Comparison of ENCODE assay signal across 12 cellular contexts in genomic region chr6:110534731-110535164, GRCh38. TPM values are rescaled to one million over a fixed set of nuclear protein-coding genes. Genes with fewer than 3 reads are reported as not detected.
DNase-seq lines count a peak whose midpoint lies in the region; ATAC-seq lines count a peak whose summit lies in the region.
"Had no signal": no experiment of that assay in that cellular context is flagged by ENCODE, and none has a peak within 500 bp of the region (broad histone marks: within the 10 kb centered on the region; RNA-seq: fewer than 3 reads in every experiment).

No MANE protein-coding gene starts in this region.

- peak; percentile 90 for DNase-seq in GM04504 (ENCODE audit: low read depth)
- DNase-seq in T-helper 2 cell treated with Interferon-gamma antibody and Interleukin-4, amounts not matched to agents 5 μg/mL and 100 μg/mL, for 36 hours (ENCODE audit: low spot score): no peak
- DNase-seq in fibroblast of gingiva (ENCODE audit: low read depth): peak; percentile 43
- DNase-seq in posterior cingulate gyrus: peak; percentile 63 to 97 (median 84)
- DNase-seq in NCI-H2029 treated with DMSO at 0.1 percent for 48 hours (lab: John Stamatoyannopoulos, UW): no peak
- DNase-seq in cerebellar nuclear complex (lab: John Stamatoyannopoulos, UW): no peak
- no peak for DNase-seq in natural killer cell treated with Interleukin-12 subunit alpha and Interleukin-12 subunit beta and Interleukin-15 and Interleukin-18, amount 100 ng/mL, for 72 hours (ENCODE audit: low spot score)
- DNase-seq: activated T-cell treated with anti-CD3 and anti-CD28 coated beads, Interleukin-2, amount 50 U/mL, for 24 hours; DMS53; NCI-H345; stimulated activated CD4-positive, alpha-beta T cell treated with anti-CD3 and anti-CD28 coated beads, Interleukin-2, amount 100 ng/mL, for 48 hours had no signal

- H3K9me3 Mint-ChIP-seq in T-helper 2 cell treated with Interferon-gamma antibody and Interleukin-4, amounts not matched to agents 5 μg/mL and 100 μg/mL, for 36 hours: peaks cover 12% of the 10 kb centered on the region
- peaks cover 5% of the 10 kb centered on the region for H3K9me3 Mint-ChIP-seq in natural killer cell treated with Interleukin-12 subunit alpha and Interleukin-12 subunit beta and Interleukin-15 and Interleukin-18, amount 100 ng/mL, for 72 hours

- no peak for ATAC-seq in HG02870 (IDR thresholded peaks at IDR 0.05; ENCODE audit: unreplicated experiment)
- ATAC-seq in natural killer cell treated with Interleukin-12 subunit alpha and Interleukin-12 subunit beta and Interleukin-15 and Interleukin-18, amount 100 ng/mL, for 72 hours: no peak

- H3K4me1 Mint-ChIP-seq in T-helper 2 cell treated with Interferon-gamma antibody and Interleukin-4, amounts not matched to agents 5 μg/mL and 100 μg/mL, for 36 hours (ENCODE audit: low read depth): peaks cover 63% of the 10 kb centered on the region
- H3K4me1 Mint-ChIP-seq in natural killer cell treated with Interleukin-12 subunit alpha and Interleukin-12 subunit beta and Interleukin-15 and Interleukin-18, amount 100 ng/mL, for 72 hours (ENCODE audit: low read depth in 2 of 2): no peaks in the 10 kb centered on the region

- no peak overlapping the region for H3K4me3 Mint-ChIP-seq in T-helper 2 cell treated with Interferon-gamma antibody and Interleukin-4, amounts not matched to agents 5 μg/mL and 100 μg/mL, for 36 hours
- no peak overlapping the region for H3K4me3 Mint-ChIP-seq in natural killer cell treated with Interleukin-12 subunit alpha and Interleukin-12 subunit beta and Interleukin-15 and Interleukin-18, amount 100 ng/mL, for 72 hours
- H3K4me3 Mint-ChIP-seq: activated T-cell treated with anti-CD3 and anti-CD28 coated beads, Interleukin-2, amount 50 U/mL, for 24 hours had no signal

- intact Hi-C loops in posterior cingulate gyrus (cut with DNase I): loop anchor here (5.0 kb wide), 2 partner anchors 283 to 343 kb away; partner anchors contain the start of gene CDK19

- H3K36me3 Mint-ChIP-seq in T-helper 2 cell treated with Interferon-gamma antibody and Interleukin-4, amounts not matched to agents 5 μg/mL and 100 μg/mL, for 36 hours (ENCODE audit: low read depth): peaks cover 7% of the 10 kb centered on the region
- peaks cover 6% of the 10 kb centered on the region for H3K36me3 Mint-ChIP-seq in natural killer cell treated with Interleukin-12 subunit alpha and Interleukin-12 subunit beta and Interleukin-15 and Interleukin-18, amount 100 ng/mL, for 72 hours

- no peaks in the 10 kb centered on the region for H3K27me3 Mint-ChIP-seq in T-helper 2 cell treated with Interferon-gamma antibody and Interleukin-4, amounts not matched to agents 5 μg/mL and 100 μg/mL, for 36 hours (ENCODE audit: low read depth)
- peaks cover 18 to 19% of the 10 kb centered on the region in 2 donors for H3K27me3 Mint-ChIP-seq in natural killer cell treated with Interleukin-12 subunit alpha and Interleukin-12 subunit beta and Interleukin-15 and Interleukin-18, amount 100 ng/mL, for 72 hours
- H3K27me3 Mint-ChIP-seq: activated T-cell treated with anti-CD3 and anti-CD28 coated beads, Interleukin-2, amount 50 U/mL, for 24 hours had no signal

- peak overlapping the region; percentile 33 for H3K27ac Mint-ChIP-seq in T-helper 2 cell treated with Interferon-gamma antibody and Interleukin-4, amounts not matched to agents 5 μg/mL and 100 μg/mL, for 36 hours
- no peak overlapping the region for H3K27ac Mint-ChIP-seq in natural killer cell treated with Interleukin-12 subunit alpha and Interleukin-12 subunit beta and Interleukin-15 and Interleukin-18, amount 100 ng/mL, for 72 hours
- H3K27ac Mint-ChIP-seq: activated T-cell treated with anti-CD3 and anti-CD28 coated beads, Interleukin-2, amount 50 U/mL, for 24 hours had no signal

RNA-seq across cellular contexts. Expression of gene SLC22A16, which starts 58.3 kb away (rescaled TPM):
- total RNA-seq in natural killer cell treated with Interleukin-12 subunit alpha and Interleukin-12 subunit beta and Interleukin-15 and Interleukin-18, amount 100 ng/mL, for 72 hours: not detected

Comparison
In these comparisons a context has a peak if more than half of its experiments do, and no peak if none do; other contexts are left out.
1. DNase-seq: peak in GM04504 (single experiment), fibroblast of gingiva (single experiment) and posterior cingulate gyrus (10 of 10); none in T-helper 2 cell treated with Interferon-gamma antibody and Interleukin-4, amounts not matched to agents 5 μg/mL and 100 μg/mL, for 36 hours (single experiment), NCI-H2029 treated with DMSO at 0.1 percent for 48 hours (single experiment), cerebellar nuclear complex (0 of 2) and natural killer cell treated with Interleukin-12 subunit alpha and Interleukin-12 subunit beta and Interleukin-15 and Interleukin-18, amount 100 ng/mL, for 72 hours (single experiment).